Comparison of ENCODE assay signal across 23 cellular contexts in genomic region chr20:64189530-64189966, GRCh38. TPM values are rescaled to one million over a fixed set of nuclear protein-coding genes. Genes with fewer than 3 reads are reported as not detected.
DNase-seq lines count a peak whose midpoint lies in the region; ATAC-seq, FAIRE-seq and TF ChIP-seq lines count a peak whose summit lies in the region.
"Had no signal": no experiment of that assay in that cellular context is flagged by ENCODE, and none has a peak within 500 bp of the region (broad histone marks: within the 10 kb centered on the region; RNA-seq: fewer than 3 reads in every experiment).

No MANE protein-coding gene starts in this region.

- ATAC-seq in HepG2 (peak; percentile 39), right lobe of liver (no peak), HG03045 (IDR thresholded peaks at IDR 0.05; ENCODE audit: unreplicated experiment) (no peak)
- ATAC-seq: GM12878, psoas muscle, SK-N-SH treated with all-trans-retinoic acid at 6 μM for 48 hours had no signal

- 0 out of 2 replicates have a peak overlapping the region, but pooled peaks have one; percentile 88 for H2BK5ac ChIP-seq in H1 (ENCODE audit: low read depth, low read length)

- H3K27me3 ChIP-seq in HepG2 (ENCODE audit: control insufficient read depth in 1 of 2, insufficient read depth in 2 of 2, low read length in 2 of 2) (peaks cover 5 to 10% of the 10 kb centered on the region in 2 experiments; a peak in 1 of 5 replicates), right lobe of liver (no peaks in the 10 kb centered on the region), H1 (replicated peaks in 1 of 4; ENCODE audit: control insufficient read depth in 3 of 4, extremely low read depth in 1 of 4, insufficient read depth in 3 of 4, low read length in 3 of 4) (no peaks in the 10 kb centered on the region; a peak in 1 of 7 replicates)
- H3K27me3 ChIP-seq: BE2C had no signal

- in situ Hi-C loops in HepG2 (cut with HindIII; ENCODE audit: extremely low pct_ligation_motif_present, low pct_unique_long_range_greater_than_20kb), result no loop called here

- H3K4me1 Mint-ChIP-seq in chondrocyte (ENCODE audit: low read depth), result no peaks in the 10 kb centered on the region

- TSS peak; percentile 95 for BruUV-seq in HepG2 (replicated peaks; lab: Mats Ljungman, UMichigan)

- H3K23me2 ChIP-seq in H1 (ENCODE audit: low read depth, low read length), result no peaks in the 10 kb centered on the region

- peak overlapping the region; percentile 68; the same call in 1 of the 2 replicates for H2BK12ac ChIP-seq in H1 (ENCODE audit: low read depth, low read length)

- POLR2A ChIA-PET in HepG2 (lab: Yijun Ruan, JAX), result interaction anchor here (0.7 to 4.2 kb wide), 13 partner anchors 13 to 295 kb away, joined by 3 to 44 read pairs (median 8); partner anchors contain the start of genes PCMTD2 and TCEA2
- POLR2A ChIA-PET in H1 (lab: Charles Lee; ENCODE audit: partially characterized antibody), result no interaction called here

- H3K4me1 ChIP-seq in HepG2 (ENCODE audit: insufficient read depth, low read length) (peaks cover 45% of the 10 kb centered on the region), right lobe of liver (peaks cover 0 to 3% (median 0%) of the 10 kb centered on the region in 4 donors), H1 (replicated peaks in 1 of 4; ENCODE audit: control insufficient read depth in 3 of 4, insufficient read depth in 4 of 4, low read length in 3 of 4) (peaks cover 9 to 31% (median 17%) of the 10 kb centered on the region in 4 experiments), mesodermal cell (ENCODE audit: control insufficient read depth, insufficient read depth, low read length, poor library complexity, severe bottlenecking) (no peaks in the 10 kb centered on the region)
- H3K4me1 ChIP-seq: psoas muscle had no signal

- H3K4me2 ChIP-seq in HepG2 (ENCODE audit: low read depth, low read length) (peak overlapping the region; percentile 93), H1 (ENCODE audit: insufficient read depth in 1 of 2, low read depth in 2 of 2, low read length in 2 of 2) (peak overlapping the region; percentile 47 to 50; a peak in 2 of 4 replicates)

- no peaks in the 10 kb centered on the region for H3K9me3 Mint-ChIP-seq in chondrocyte (ENCODE audit: low read depth)
- H3K9me3 Mint-ChIP-seq: activated naive CD4-positive, alpha-beta T cell treated with anti-CD3 and anti-CD28 coated beads, Interleukin-2, amount 50 U/mL, for 24 hours; central memory CD8-positive, alpha-beta T cell had no signal

- no peak overlapping the region for H3K56ac ChIP-seq in H1 (replicated peaks; ENCODE audit: insufficient read length, low read depth, low read length)

- TF ChIP-seq CTCF in HepG2 (CRISPR knock-in tag; IDR thresholded peaks at IDR 0.05) (no peak; the same call in 1 of the 2 replicates), right lobe of liver (IDR thresholded peaks at IDR 0.05) (no peak), H1 (IDR thresholded peaks at IDR 0.05; ENCODE audit: control extremely low read depth in 1 of 3, insufficient read depth in 1 of 3, low read depth in 1 of 3, low read length in 3 of 3) (no peak), chondrocyte (IDR thresholded peaks at IDR 0.05) (no peak), lower leg skin (IDR thresholded peaks at IDR 0.05) (no peak)

- H3K79me1 ChIP-seq in H1 (ENCODE audit: low read depth, low read length), result no peaks in the 10 kb centered on the region

- TF ChIP-seq RAD21 in HepG2 (CRISPR knock-in tag; IDR thresholded peaks at IDR 0.05), result peak; percentile 33; the same call in 1 of the 2 replicates
- TF ChIP-seq RAD21 in H1 (IDR thresholded peaks at IDR 0.05 in 1 of 2, conservative IDR thresholded peaks at IDR 0.05 in 1 of 2; ENCODE audit: low read depth in 2 of 2, low read length in 2 of 2), result no peak

- no peak overlapping the region for H3K14ac ChIP-seq in H1 (ENCODE audit: insufficient read length)

- H3K36me3 ChIP-seq in HepG2 (replicated peaks in 1 of 2; ENCODE audit: control insufficient read depth in 1 of 2, insufficient read depth in 2 of 2, low read length in 2 of 2) (no peaks in the 10 kb centered on the region), right lobe of liver (no peaks in the 10 kb centered on the region), H1 (ENCODE audit: control insufficient read depth in 2 of 4, insufficient read depth in 4 of 4, low read length in 3 of 4) (0 out of 8 replicates have a peak, but pooled peaks cover 0 to 2% (median 0%) of the 10 kb centered on the region in 4 experiments), mesodermal cell (ENCODE audit: control insufficient read depth, insufficient read depth, low read length) (no peaks in the 10 kb centered on the region)
- H3K36me3 ChIP-seq: heart left ventricle, left ventricle myocardium inferior had no signal

- H3K18ac ChIP-seq in H1 (ENCODE audit: extremely low read depth, low read length), result no peak overlapping the region

- H3K9ac ChIP-seq in HepG2 (ENCODE audit: insufficient read depth, low read depth, low read length) (peak overlapping the region; percentile 83), H1 (replicated peaks in 1 of 4; ENCODE audit: extremely low read depth in 1 of 4, low read depth in 3 of 4, low read length in 3 of 4) (no peak overlapping the region)

- H3K4me3 Mint-ChIP-seq in chondrocyte (ENCODE audit: unreplicated experiment), result no peak overlapping the region
- H3K4me3 Mint-ChIP-seq: activated naive CD4-positive, alpha-beta T cell treated with anti-CD3 and anti-CD28 coated beads, Interleukin-2, amount 50 U/mL, for 24 hours; central memory CD8-positive, alpha-beta T cell; T-helper 2 cell treated with Interferon-gamma antibody and Interleukin-4, amounts not matched to agents 5 μg/mL and 100 μg/mL, for 36 hours had no signal

- no peak overlapping the region for H2BK15ac ChIP-seq in H1 (ENCODE audit: low read length)

- no peak overlapping the region for H3K4ac ChIP-seq in H1 (replicated peaks; ENCODE audit: insufficient read length, low read depth, low read length)

- H3K9me3 ChIP-seq in HepG2 (ENCODE audit: low read length) (no peaks in the 10 kb centered on the region), right lobe of liver (no peaks in the 10 kb centered on the region), H1 (ENCODE audit: insufficient read depth in 2 of 2, low read depth in 1 of 2, low read length in 1 of 2) (peaks cover 0 to 11% of the 10 kb centered on the region in 2 experiments; a peak in 2 of 4 replicates), mesodermal cell (ENCODE audit: control insufficient read depth, low read length) (no peaks in the 10 kb centered on the region)
- H3K9me3 ChIP-seq: heart left ventricle, left ventricle myocardium inferior, psoas muscle had no signal

- peak overlapping the region; percentile 0 for H2AFZ ChIP-seq in HepG2 (ENCODE audit: low read length)
- no peak overlapping the region for H2AFZ ChIP-seq in H1 (ENCODE audit: low read length)

- FAIRE-seq in HepG2 (lab: Jason Lieb, UNC), result no peak
- FAIRE-seq in H1 (lab: Jason Lieb, UNC), result no peak
- FAIRE-seq: GM12878 had no signal

- intact Hi-C loops in HepG2 (cut with micrococcal nuclease; ENCODE audit: unreplicated experiment), result loop anchor here (1.0 kb wide), 1 partner anchor 66 kb away; the partner anchor contains the start of gene PCMTD2
- intact Hi-C loops in right lobe of liver (cut with DNase I), result no loop called here
- intact Hi-C loops in lower leg skin (cut with DNase I; ENCODE audit: low total_unique reads), result no loop called here

- 2% methylated on average over 5 of the region's 5 CpGs for WGBS in HepG2 (ENCODE audit: low lambda C conversion rate)
- 25% methylated on average over 3 of the region's 5 CpGs for WGBS in right lobe of liver (ENCODE audit: insufficient coverage, low coverage, low lambda C conversion rate, missing lambda C conversion rate)
- 53% methylated on average over 5 of the region's 5 CpGs; no CpG with 5 or more reads in 1 of the 2 experiments for WGBS in H1 (ENCODE audit: extremely low coverage in 1 of 2, insufficient coverage in 1 of 2, insufficient read length in 1 of 2, insufficient replicate concordance in 2 of 2, low coverage in 1 of 2, low lambda C conversion rate in 2 of 2, missing lambda C conversion rate in 1 of 2), 2 experiments
- 25 to 32% methylated on average over 2 to 3 of the region's 5 CpGs for WGBS in mesodermal cell (ENCODE audit: insufficient coverage in 2 of 2), 2 experiments
- WGBS in lower leg skin, 2 donors, result 43 to 45% methylated on average over 5 of the region's 5 CpGs

- H3K27ac Mint-ChIP-seq in chondrocyte (ENCODE audit: unreplicated experiment), result no peak overlapping the region
- H3K27ac Mint-ChIP-seq: activated naive CD4-positive, alpha-beta T cell treated with anti-CD3 and anti-CD28 coated beads, Interleukin-2, amount 50 U/mL, for 24 hours; T-helper 2 cell treated with Interferon-gamma antibody and Interleukin-4, amounts not matched to agents 5 μg/mL and 100 μg/mL, for 36 hours had no signal

- CTCF ChIA-PET in HepG2 (lab: Yijun Ruan, JAX; ENCODE audit: low intra/inter-chr PET ratio, low total read pairs), result interaction anchor here (1.7 kb wide), 1 partner anchor 96 kb away, joined by 10 read pairs; no protein-coding TSS in a partner anchor
- CTCF ChIA-PET in H1 (lab: Charles Lee; ENCODE audit: partially characterized antibody), result interaction anchor here (0.9 to 2.5 kb wide), 7 partner anchors 11 to 237 kb away, joined by 3 to 8 read pairs (median 3); no protein-coding TSS in a partner anchor

- H2AK5ac ChIP-seq in H1 (ENCODE audit: low read depth, low read length), result no peak overlapping the region

- H2BK120ac ChIP-seq in H1 (replicated peaks; ENCODE audit: low read depth, low read length), result no peak overlapping the region

- H4K5ac ChIP-seq in H1 (ENCODE audit: insufficient read length, low read depth, low read length), result no peak overlapping the region

- H3K4me3 ChIP-seq in HepG2 (replicated peaks in 1 of 3; ENCODE audit: insufficient read depth in 1 of 3, low read depth in 2 of 3, low read length in 3 of 3) (peak overlapping the region; percentile 3 to 64 (median 34)), right lobe of liver (no peak overlapping the region), H1 (ENCODE audit: extremely low read depth in 1 of 4, insufficient read depth in 2 of 4, low read depth in 3 of 4, low read length in 4 of 4) (0 out of 8 replicates have a peak overlapping the region, but pooled peaks of 1 of the 4 experiments have one; percentile 7), mesodermal cell (ENCODE audit: extremely low read depth, insufficient read depth, low read length, poor library complexity, severe bottlenecking) (no peak overlapping the region), lower leg skin (ENCODE audit: low read depth, poor library complexity, severe bottlenecking) (no peak overlapping the region)
- H3K4me3 ChIP-seq: GM12878, heart left ventricle, left ventricle myocardium inferior, psoas muscle had no signal

- H3K27ac ChIP-seq in HepG2 (ENCODE audit: extremely low read length, insufficient read depth, low read length) (peak overlapping the region; percentile 88), right lobe of liver (no peak overlapping the region), H1 (ENCODE audit: low read depth, low read length) (0 out of 2 replicates have a peak overlapping the region, but pooled peaks have one; percentile 19), mesodermal cell (ENCODE audit: low read depth, low read length, severe bottlenecking) (peak overlapping the region; percentile 66)
- H3K27ac ChIP-seq: epithelial cell of prostate, heart left ventricle, left ventricle myocardium inferior, psoas muscle had no signal

- H4K20me1 ChIP-seq in HepG2 (ENCODE audit: insufficient read depth, low read length) (no peaks in the 10 kb centered on the region), H1 (replicated peaks in 1 of 2; ENCODE audit: control insufficient read depth in 1 of 2, insufficient read depth in 2 of 2, low read length in 2 of 2) (no peaks in the 10 kb centered on the region)

- H3K79me2 ChIP-seq in HepG2 (ENCODE audit: insufficient read depth, low read length), result no peaks in the 10 kb centered on the region
- no peaks in the 10 kb centered on the region for H3K79me2 ChIP-seq in H1 (ENCODE audit: control insufficient read depth in 1 of 2, insufficient read depth in 2 of 2, low read length in 2 of 2)

- H3K36me3 Mint-ChIP-seq in chondrocyte (ENCODE audit: low read depth), result no peaks in the 10 kb centered on the region
- H3K36me3 Mint-ChIP-seq: activated naive CD4-positive, alpha-beta T cell treated with anti-CD3 and anti-CD28 coated beads, Interleukin-2, amount 50 U/mL, for 24 hours had no signal

- no peak overlapping the region for H2BK20ac ChIP-seq in H1 (ENCODE audit: low read length)

- H4K8ac ChIP-seq in H1 (ENCODE audit: extremely low read depth, insufficient read depth, low read length), result no peak overlapping the region

- DNase-seq in HepG2 (ENCODE audit: low spot score) (no peak), right lobe of liver (no peak), H1 (ENCODE audit: low read depth in 1 of 2, low spot score in 2 of 2) (no peak), chondrocyte (ENCODE audit: low spot score) (no peak), lower leg skin (ENCODE audit: low spot score in 2 of 2) (no peak), SIG-M5 (lab: John Stamatoyannopoulos, UW) (no peak)
- DNase-seq: activated CD4-positive, alpha-beta T cell treated with anti-CD3 and anti-CD28 coated beads, Interleukin-2, amount 50 U/mL, for 1 hour; aorta; BE2C; DMS79 treated with DMSO at 0.1 percent for 48 hours; GOT3; heart left ventricle; left ventricle myocardium inferior; NCI-H226; psoas muscle had no signal

- TF ChIP-seq EP300 in HepG2 (IDR thresholded peaks at IDR 0.05; ENCODE audit: low read depth in 2 of 2, low read length in 2 of 2), result no peak
- no peak for TF ChIP-seq EP300 in HepG2 (CRISPR knock-in tag; IDR thresholded peaks at IDR 0.05; ENCODE audit: borderline replicate concordance)
- no peak for TF ChIP-seq EP300 in H1 (IDR thresholded peaks at IDR 0.05; ENCODE audit: borderline replicate concordance in 1 of 2, low read depth in 2 of 2, low read length in 2 of 2)

- peaks cover 53% of the 10 kb centered on the region for H3K27me3 Mint-ChIP-seq in chondrocyte (ENCODE audit: low read depth)

- H3K23ac ChIP-seq in H1 (ENCODE audit: insufficient read length), result no peak overlapping the region

- TF ChIP-seq POLR2A in HepG2 (IDR thresholded peaks at IDR 0.05; ENCODE audit: insufficient read depth in 1 of 2, low read depth in 2 of 2, low read length in 2 of 2), result peak in 1 of 2 experiments; percentile 74; a peak in 2 of 4 replicates
- TF ChIP-seq POLR2A in right lobe of liver (IDR thresholded peaks at IDR 0.05), result no peak
- TF ChIP-seq POLR2A in H1 (IDR thresholded peaks at IDR 0.05; ENCODE audit: control extremely low read depth in 1 of 2, low read depth in 2 of 2, low read length in 2 of 2), result no peak
- TF ChIP-seq POLR2A in lower leg skin (IDR thresholded peaks at IDR 0.05), result no peak

- H4K91ac ChIP-seq in H1 (replicated peaks; ENCODE audit: insufficient read length, low read length), result peak overlapping the region; percentile 46

RNA-seq across cellular contexts. Expression of gene MYT1, which starts 25.3 kb away (rescaled TPM):
- 0.42 and 0.58 TPM in 2 replicates for total RNA-seq in HepG2 (2016; rRNA removed; fragmentation: Illumina TruSeq; extraction: Trizol)
- total RNA-seq in HepG2 (2016; cell fraction: cytosol; rRNA removed; fragmentation: Illumina TruSeq; extraction: Trizol; ENCODE audit: low read depth), result 0.10 TPM in 1 of 2 replicates, not detected in the other
- 0.12 and 0.30 TPM in 2 replicates for total RNA-seq in HepG2 (2016; cell fraction: insoluble cytoplasmic fraction; rRNA removed; fragmentation: Illumina TruSeq; extraction: Trizol)
- 0.07 and 0.34 TPM in 2 replicates for total RNA-seq in HepG2 (2016; cell fraction: membrane; rRNA removed; fragmentation: Illumina TruSeq; extraction: Trizol)
- 0.88 and 1.2 TPM in 2 replicates for total RNA-seq in HepG2 (2016; cell fraction: nucleus; rRNA removed; fragmentation: Illumina TruSeq; extraction: Trizol)
- 2.5 and 3.2 TPM in 2 replicates for polyA plus RNA-seq in HepG2 (2011; rRNA removed)
- 1.5 TPM in 2 replicates for polyA plus RNA-seq in HepG2 (2011; cell fraction: cytosol; rRNA removed)
- 3.2 and 3.4 TPM in 2 replicates for polyA plus RNA-seq in HepG2 (2011; cell fraction: nucleus; rRNA removed)
- 1.0 and 1.6 TPM in 2 replicates for polyA plus RNA-seq in HepG2 (2012)
- polyA plus RNA-seq in HepG2 (2016; cell fraction: cytosol; fragmentation: Illumina TruSeq; extraction: Trizol; ENCODE audit: low read depth), result 0.15 TPM in 1 of 2 replicates, not detected in the other
- 0.27 and 0.67 TPM in 2 replicates for polyA plus RNA-seq in HepG2 (2016; cell fraction: insoluble cytoplasmic fraction; fragmentation: Illumina TruSeq; extraction: Trizol; ENCODE audit: low read depth)
- polyA plus RNA-seq in HepG2 (2016; cell fraction: membrane; fragmentation: Illumina TruSeq; extraction: Trizol; ENCODE audit: low read depth), result 0.15 and 0.27 TPM in 2 replicates
- polyA plus RNA-seq in HepG2 (2016; cell fraction: nucleus; fragmentation: Illumina TruSeq; extraction: Trizol; ENCODE audit: insufficient read depth, low read depth), result 1.2 and 2.9 TPM in 2 replicates
- polyA minus RNA-seq in HepG2 (2011; rRNA and poly(A)+ RNA removed; ENCODE audit: low replicate concordance), result 1.4 TPM in 1 of 2 replicates, not detected in the other
- polyA minus RNA-seq in HepG2 (2011; cell fraction: cytosol; rRNA and poly(A)+ RNA removed), result 0.20 and 0.70 TPM in 2 replicates
- 1.8 and 3.6 TPM in 2 replicates for polyA minus RNA-seq in HepG2 (2011; cell fraction: nucleus; rRNA and poly(A)+ RNA removed)
- under 1 TPM in 2 of 6 experiments, not detected in 4; 0.06 to 0.09 TPM for total RNA-seq in right lobe of liver
- 1.1 and 2.0 TPM in 2 replicates for total RNA-seq in H1 (2021; fragmentation: NEBNext Ultra II Directional; extraction: Animal tissue kit (Norgen Biotek cat#: 25700))
- 0.63 and 1.0 TPM in 2 replicates for polyA plus RNA-seq in H1 (2011; rRNA removed)
- polyA plus RNA-seq in H1 (2011; cell fraction: cytosol; rRNA removed), result 0.96 TPM
- polyA plus RNA-seq in H1 (2011; cell fraction: nucleus; rRNA removed), result 2.8 TPM
- polyA plus RNA-seq in H1 (2012, experiment 1 of 2), result 0.51 to 1.5 TPM (median 1.1 TPM) in 4 replicates
- polyA plus RNA-seq in H1 (2012, experiment 2 of 2), result 0.24 TPM
- 1.2 TPM for polyA plus RNA-seq in H1 (2013, experiment 1 of 2)
- polyA plus RNA-seq in H1 (2013, experiment 2 of 2), result 0.90 TPM
- 0.88 and 0.95 TPM in 2 replicates for polyA minus RNA-seq in H1 (2011; rRNA and poly(A)+ RNA removed)
- polyA minus RNA-seq in H1 (2011; cell fraction: cytosol; rRNA and poly(A)+ RNA removed), result 1.3 TPM
- 1.00 TPM for polyA minus RNA-seq in H1 (2011; cell fraction: nucleus; rRNA and poly(A)+ RNA removed)
- 0.52 TPM for polyA plus RNA-seq in mesodermal cell (2013, experiment 1 of 2)
- polyA plus RNA-seq in mesodermal cell (2013, experiment 2 of 2), result 0.46 TPM
- total RNA-seq in chondrocyte, result not detected in 3 replicates
- under 1 TPM in 1 of 4 donors, not detected in 3; 0.26 TPM for total RNA-seq in lower leg skin
- total RNA-seq: aorta, GM12878, psoas muscle had no signal
- polyA plus RNA-seq: aorta had no signal

Comparison
In these comparisons a context has a peak if more than half of its experiments do, and no peak if none do; other contexts are left out.
1. H3K27ac ChIP-seq: peak in HepG2 (single experiment), H1 (single experiment) and mesodermal cell (single experiment); none in right lobe of liver (0 of 3).
2. H3K4me3 ChIP-seq: peak in HepG2 (3 of 3); none in right lobe of liver (0 of 3), mesodermal cell (single experiment) and lower leg skin (single experiment).
3. Of the 41 proteins assayed by ChIP-seq in both HepG2 and H1: peak only in HepG2: ASH2L, ATF2, BRCA1, POLR2AphosphoS5, RAD21 and TAF1; only in H1: none; in both: MAFK; in neither: 33; mixed calls (peak in some experiments, not most) for 1.